ENCODE assay signal across 12 cellular contexts in the genomic region with DNA sequence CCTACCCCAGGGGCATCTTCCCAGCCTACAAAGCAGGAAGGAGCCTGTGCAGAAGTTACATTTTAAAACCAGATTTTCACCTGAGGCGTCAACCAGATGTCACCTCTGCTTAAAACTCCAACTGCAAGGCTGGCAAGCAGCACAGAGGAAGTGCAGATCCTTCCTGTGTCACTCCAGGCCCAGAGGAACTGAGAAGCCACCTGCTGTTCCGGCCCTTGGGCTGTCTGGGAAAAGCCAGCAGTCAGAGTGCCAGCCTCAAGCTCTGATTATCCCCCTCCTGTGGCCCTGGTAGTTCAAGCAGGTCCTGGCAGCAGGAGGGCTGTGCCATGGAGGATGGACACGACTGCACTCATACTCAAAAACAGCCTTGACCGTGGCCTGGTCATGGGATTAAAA. TPM values are rescaled to one million over a fixed set of nuclear protein-coding genes. Genes with fewer than 3 reads are reported as not detected.
DNase-seq lines count a peak whose midpoint lies in the region; ATAC-seq and TF ChIP-seq lines count a peak whose summit lies in the region.
"Had no signal": no experiment of that assay in that cellular context is flagged by ENCODE, and none has a peak within 500 bp of the region (broad histone marks: within the 10 kb centered on the region; RNA-seq: fewer than 3 reads in every experiment).

No MANE protein-coding gene starts in this region.

- no peaks in the 10 kb centered on the region for H3K27me3 ChIP-seq in NT2/D1 (ENCODE audit: insufficient read depth, insufficient read length)
- H3K27me3 ChIP-seq in iPS-18a (ENCODE audit: control insufficient read depth, insufficient read depth, low read length) = no peaks in the 10 kb centered on the region
- H3K27me3 ChIP-seq in thymus (ENCODE audit: control insufficient read depth, insufficient read depth) = no peaks in the 10 kb centered on the region

- no peak for ATAC-seq in GM19035 (IDR thresholded peaks at IDR 0.05; ENCODE audit: unreplicated experiment)
- ATAC-seq: stimulated activated naive CD8-positive, alpha-beta T cell treated with anti-CD3 and anti-CD28 coated beads, Interleukin-15, Interleukin-2, amounts not matched to agents 100 U/mL and 50 U/mL, for 24 hours had no signal

- H3K9ac ChIP-seq in NT2/D1 (ENCODE audit: insufficient read length, low read depth) (peak overlapping the region; percentile 61), iPS-18a (ENCODE audit: low read length) (peak overlapping the region; percentile 28)

- WGBS in thymus = 34% methylated on average over 4 of the region's 4 CpGs

- H3K36me3 ChIP-seq in NT2/D1 (ENCODE audit: insufficient read depth, insufficient read length, low read length) (peaks cover 75% of the 10 kb centered on the region), iPS-18a (ENCODE audit: control insufficient read depth, low read depth, low read length) (peaks cover 39% of the 10 kb centered on the region), thymus (ENCODE audit: control insufficient read depth, insufficient read depth) (peaks cover 56% of the 10 kb centered on the region)

- peak; percentile 45 for DNase-seq in activated CD8-positive, alpha-beta memory T cell treated with anti-CD3 and anti-CD28 coated beads, Interleukin-2, amount 50 U/mL, for 48 hours
- DNase-seq in activated CD8-positive, alpha-beta memory T cell treated with anti-CD3 and anti-CD28 coated beads for 24 hours = no peak
- DNase-seq in NT2/D1 (ENCODE audit: low read depth, low spot score) (no peak), HEK293T (ENCODE audit: extremely low spot score) (no peak), AML-193 (lab: John Stamatoyannopoulos, UW) (no peak)
- DNase-seq: KBM-7; NCI-H1930; stimulated activated CD4-positive, alpha-beta T cell treated with anti-CD3 and anti-CD28 coated beads, Interleukin-4, amount 100 ng/mL, for 24 hours; stimulated activated naive CD8-positive, alpha-beta T cell treated with anti-CD3 and anti-CD28 coated beads, Interleukin-15, Interleukin-2, amounts not matched to agents 100 U/mL and 50 U/mL, for 24 hours had no signal

- POLR2A ChIA-PET in HEK293T (lab: Yijun Ruan, JAX) = interaction anchor here (1.6 to 2.0 kb wide), 3 partner anchors 10 to 26 kb away, joined by 4 to 7 read pairs (median 5); a partner anchor contains a TSS

- H3K4me1 ChIP-seq in NT2/D1 (ENCODE audit: insufficient read depth, insufficient read length) = peaks cover 45% of the 10 kb centered on the region
- H3K4me1 ChIP-seq in iPS-18a (ENCODE audit: control insufficient read depth, low read depth, low read length) = peaks cover 23% of the 10 kb centered on the region
- no peaks in the 10 kb centered on the region for H3K4me1 ChIP-seq in thymus (ENCODE audit: control insufficient read depth, insufficient read depth, low read length)

- H3K27ac ChIP-seq in iPS-18a (ENCODE audit: low read length) (peak overlapping the region; percentile 51), thymus (ENCODE audit: low read depth) (peak overlapping the region; percentile 38)

- no peak overlapping the region for H3K4me3 ChIP-seq in NT2/D1 (ENCODE audit: insufficient read length, low read depth)
- no peak overlapping the region for H3K4me3 ChIP-seq in iPS-18a (ENCODE audit: low read length)
- H3K4me3 ChIP-seq in thymus (ENCODE audit: low read length) = no peak overlapping the region

- CTCF ChIA-PET in HEK293T (lab: Yijun Ruan, JAX) = interaction anchor here (1.1 to 2.6 kb wide), 2 partner anchors 11 to 47 kb away, joined by 4 to 9 read pairs; a partner anchor contains a TSS

- H3K9me3 ChIP-seq in NT2/D1 (ENCODE audit: insufficient read depth, low read length) = no peaks in the 10 kb centered on the region
- no peaks in the 10 kb centered on the region for H3K9me3 ChIP-seq in iPS-18a (ENCODE audit: control insufficient read depth, low read depth, low read length)
- no peaks in the 10 kb centered on the region for H3K9me3 ChIP-seq in thymus (ENCODE audit: control insufficient read depth)

TF ChIP-seq in HEK293T, 16 proteins besides CTCF, POLR2A, EP300 and RAD21:
- no peak for TF ChIP-seq SP1 (IDR thresholded peaks at IDR 0.05)
- no peak for TF ChIP-seq BHLHE40 (IDR thresholded peaks at IDR 0.05; ENCODE audit: borderline replicate concordance)
- TF ChIP-seq SUZ12 (IDR thresholded peaks at IDR 0.05) = no peak
- TF ChIP-seq FOXM1 (IDR thresholded peaks at IDR 0.05; ENCODE audit: borderline replicate concordance) = no peak
- TF ChIP-seq, protein P1, sequence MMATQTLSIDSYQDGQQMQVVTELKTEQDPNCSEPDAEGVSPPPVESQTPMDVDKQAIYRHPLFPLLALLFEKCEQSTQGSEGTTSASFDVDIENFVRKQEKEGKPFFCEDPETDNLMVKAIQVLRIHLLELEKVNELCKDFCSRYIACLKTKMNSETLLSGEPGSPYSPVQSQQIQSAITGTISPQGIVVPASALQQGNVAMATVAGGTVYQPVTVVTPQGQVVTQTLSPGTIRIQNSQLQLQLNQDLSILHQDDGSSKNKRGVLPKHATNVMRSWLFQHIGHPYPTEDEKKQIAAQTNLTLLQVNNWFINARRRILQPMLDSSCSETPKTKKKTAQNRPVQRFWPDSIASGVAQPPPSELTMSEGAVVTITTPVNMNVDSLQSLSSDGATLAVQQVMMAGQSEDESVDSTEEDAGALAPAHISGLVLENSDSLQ (IDR thresholded peaks at IDR 0.05) = no peak
- no peak for TF ChIP-seq ZNF384 (IDR thresholded peaks at IDR 0.05)
- TF ChIP-seq NFRKB (IDR thresholded peaks at IDR 0.05) = no peak
- TF ChIP-seq LEF1 (IDR thresholded peaks at IDR 0.05; ENCODE audit: borderline replicate concordance) = no peak
- no peak for TF ChIP-seq HDGF (IDR thresholded peaks at IDR 0.05; ENCODE audit: borderline replicate concordance)
- TF ChIP-seq TARDBP (IDR thresholded peaks at IDR 0.05) = no peak
- TF ChIP-seq FOXK2 (IDR thresholded peaks at IDR 0.05) = no peak
- TF ChIP-seq FOXA1 (IDR thresholded peaks at IDR 0.05) = no peak
- TF ChIP-seq L3MBTL2 (conservative IDR thresholded peaks at IDR 0.05) = no peak
TF ChIP-seq in HEK293T: peak in this region for 0.

RNA-seq across cellular contexts. Expression of a gene that starts 10.2 kb away (rescaled TPM):
- polyA plus RNA-seq in thymus = 56.5 TPM

RNA-seq across cellular contexts. Expression of a gene that starts 13.6 kb away (rescaled TPM):
- polyA plus RNA-seq in thymus = 11.8 TPM

RNA-seq across cellular contexts. Expression of a gene that starts 25.4 kb away (rescaled TPM):
- polyA plus RNA-seq in thymus = 67.5 TPM

RNA-seq across cellular contexts. Expression of a gene that starts 25.5 kb away (rescaled TPM):
- 61.9 TPM for polyA plus RNA-seq in thymus
